ENCODE assay signal across 2 cellular contexts in the genomic region with DNA sequence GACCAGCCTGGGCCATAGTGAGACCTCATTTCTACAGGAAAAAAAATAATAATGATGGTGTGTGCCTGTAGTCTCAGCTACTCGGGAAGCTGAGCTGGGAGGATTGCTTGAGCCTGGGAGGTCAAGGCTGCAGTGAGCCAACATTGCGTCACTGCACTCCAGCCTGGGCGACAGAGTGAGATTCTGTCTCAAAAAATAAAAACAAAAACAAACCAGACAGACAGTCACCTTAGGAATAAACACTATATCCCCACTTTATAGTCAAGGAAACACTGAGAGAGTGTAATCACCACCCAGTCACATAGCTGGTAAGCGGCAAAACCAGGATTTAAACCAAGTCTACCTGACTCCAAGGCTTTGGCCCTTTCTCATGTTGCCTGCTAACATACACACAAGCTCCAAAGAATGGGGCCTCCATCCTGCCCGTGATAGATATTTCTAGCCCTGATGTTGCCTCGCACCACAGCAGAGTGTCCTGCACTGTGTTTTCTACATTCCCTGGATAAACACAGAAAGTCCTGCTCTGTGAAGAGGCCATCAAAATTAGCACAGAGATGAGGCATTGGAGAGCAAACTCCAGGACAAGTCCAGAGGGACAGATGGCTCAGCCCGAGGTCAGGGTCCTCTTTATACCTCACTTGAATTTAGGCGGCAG.
TF ChIP-seq lines count a peak whose summit lies in the region.

No MANE protein-coding gene starts in this region.

TF ChIP-seq in K562, 482 proteins besides CTCF, POLR2A, EP300 and RAD21:
- no peak for TF ChIP-seq DIDO1 (tag; IDR thresholded peaks at IDR 0.05; ENCODE audit: low read depth)
- peak; percentile 28; the same call in 1 of the 2 replicates for TF ChIP-seq CEBPB (tag; IDR thresholded peaks at IDR 0.05)

TF ChIP-seq in HepG2, 621 proteins besides CTCF, POLR2A, EP300 and RAD21 (continues in another document):
- TF ChIP-seq SPEN (CRISPR knock-in tag; IDR thresholded peaks at IDR 0.05; ENCODE audit: low read depth) (peak; percentile 39; the same call in 1 of the 2 replicates), SOX6 (IDR thresholded peaks at IDR 0.05) (no peak), SOX6 (CRISPR knock-in tag; IDR thresholded peaks at IDR 0.05) (peak; percentile 29; the same call in 1 of the 2 replicates), FOXA3 (CRISPR knock-in tag; IDR thresholded peaks at IDR 0.05) (peak; percentile 64; the same call in 1 of the 2 replicates), MXD3 (CRISPR knock-in tag; IDR thresholded peaks at IDR 0.05) (no peak), CBX5 (CRISPR knock-in tag; IDR thresholded peaks at IDR 0.05; ENCODE audit: borderline replicate concordance) (no peak), AHDC1 (CRISPR knock-in tag; IDR thresholded peaks at IDR 0.05; ENCODE audit: borderline replicate concordance) (peak; percentile 57; the same call in 1 of the 2 replicates), CENPT (CRISPR knock-in tag; IDR thresholded peaks at IDR 0.05; ENCODE audit: low read depth) (no peak), ZNF317 (CRISPR knock-in tag; IDR thresholded peaks at IDR 0.05) (no peak), ZNF543 (CRISPR knock-in tag; IDR thresholded peaks at IDR 0.05) (no peak), ZNF850 (CRISPR knock-in tag; conservative IDR thresholded peaks at IDR 0.05) (no peak), ZNF292 (CRISPR knock-in tag; IDR thresholded peaks at IDR 0.05; ENCODE audit: borderline replicate concordance, low read depth) (peak; percentile 65; the same call in 1 of the 2 replicates), ZFP1 (CRISPR knock-in tag; IDR thresholded peaks at IDR 0.05) (no peak), ZNF484 (CRISPR knock-in tag; IDR thresholded peaks at IDR 0.05; ENCODE audit: borderline replicate concordance, low read depth) (no peak), CHD4 (IDR thresholded peaks at IDR 0.05; ENCODE audit: borderline replicate concordance, low read length) (no peak), ZNF296 (CRISPR knock-in tag; conservative IDR thresholded peaks at IDR 0.05) (no peak), MEF2D (CRISPR knock-in tag; IDR thresholded peaks at IDR 0.05) (no peak), DRAP1 (CRISPR knock-in tag; IDR thresholded peaks at IDR 0.05) (no peak; the same call in 1 of the 2 replicates), ZNF253 (CRISPR knock-in tag; IDR thresholded peaks at IDR 0.05; ENCODE audit: borderline replicate concordance) (0 out of 2 replicates have a peak, but pooled peaks have one; percentile 23), TCF7L2 (IDR thresholded peaks at IDR 0.05; ENCODE audit: low read depth, low read length) (no peak), NR2F6 (IDR thresholded peaks at IDR 0.05) (peak; percentile 91), NR2F6 (CRISPR knock-in tag; IDR thresholded peaks at IDR 0.05) (peak; percentile 96), ZMYM3 (CRISPR knock-in tag; IDR thresholded peaks at IDR 0.05) (peak; percentile 18; the same call in 1 of the 2 replicates), SMAD3 (CRISPR knock-in tag; IDR thresholded peaks at IDR 0.05) (peak; percentile 33; the same call in 1 of the 2 replicates), ATF7 (IDR thresholded peaks at IDR 0.05) (peak; percentile 58; the same call in 1 of the 2 replicates), ATF7 (CRISPR knock-in tag; IDR thresholded peaks at IDR 0.05) (no peak), TBX2 (CRISPR knock-in tag; IDR thresholded peaks at IDR 0.05; ENCODE audit: borderline replicate concordance) (peak; percentile 50; the same call in 1 of the 2 replicates), HOXA7 (CRISPR knock-in tag; IDR thresholded peaks at IDR 0.05) (no peak), SAP130 (CRISPR knock-in tag; IDR thresholded peaks at IDR 0.05; ENCODE audit: low read depth) (peak; percentile 27; the same call in 1 of the 2 replicates), ZNF431 (CRISPR knock-in tag; IDR thresholded peaks at IDR 0.05; ENCODE audit: borderline replicate concordance, low read depth) (0 out of 2 replicates have a peak, but pooled peaks have one; percentile 16), RARA (CRISPR knock-in tag; IDR thresholded peaks at IDR 0.05) (peak; percentile 92)
- TF ChIP-seq, protein P1, sequence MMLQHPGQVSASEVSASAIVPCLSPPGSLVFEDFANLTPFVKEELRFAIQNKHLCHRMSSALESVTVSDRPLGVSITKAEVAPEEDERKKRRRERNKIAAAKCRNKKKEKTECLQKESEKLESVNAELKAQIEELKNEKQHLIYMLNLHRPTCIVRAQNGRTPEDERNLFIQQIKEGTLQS (CRISPR knock-in tag; IDR thresholded peaks at IDR 0.05) = peak; percentile 76
- TF ChIP-seq, protein P2, sequence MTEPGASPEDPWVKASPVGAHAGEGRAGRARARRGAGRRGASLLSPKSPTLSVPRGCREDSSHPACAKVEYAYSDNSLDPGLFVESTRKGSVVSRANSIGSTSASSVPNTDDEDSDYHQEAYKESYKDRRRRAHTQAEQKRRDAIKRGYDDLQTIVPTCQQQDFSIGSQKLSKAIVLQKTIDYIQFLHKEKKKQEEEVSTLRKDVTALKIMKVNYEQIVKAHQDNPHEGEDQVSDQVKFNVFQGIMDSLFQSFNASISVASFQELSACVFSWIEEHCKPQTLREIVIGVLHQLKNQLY (CRISPR knock-in tag; IDR thresholded peaks at IDR 0.05) = no peak
- TF ChIP-seq, protein P3, sequence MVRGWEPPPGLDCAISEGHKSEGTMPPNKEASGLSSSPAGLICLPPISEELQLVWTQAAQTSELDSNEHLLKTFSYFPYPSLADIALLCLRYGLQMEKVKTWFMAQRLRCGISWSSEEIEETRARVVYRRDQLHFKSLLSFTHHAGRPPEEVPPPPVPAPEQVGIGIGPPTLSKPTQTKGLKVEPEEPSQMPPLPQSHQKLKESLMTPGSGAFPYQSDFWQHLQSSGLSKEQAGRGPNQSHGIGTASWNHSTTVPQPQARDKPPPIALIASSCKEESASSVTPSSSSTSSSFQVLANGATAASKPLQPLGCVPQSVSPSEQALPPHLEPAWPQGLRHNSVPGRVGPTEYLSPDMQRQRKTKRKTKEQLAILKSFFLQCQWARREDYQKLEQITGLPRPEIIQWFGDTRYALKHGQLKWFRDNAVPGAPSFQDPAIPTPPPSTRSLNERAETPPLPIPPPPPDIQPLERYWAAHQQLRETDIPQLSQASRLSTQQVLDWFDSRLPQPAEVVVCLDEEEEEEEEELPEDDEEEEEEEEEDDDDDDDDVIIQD (CRISPR knock-in tag; IDR thresholded peaks at IDR 0.05; ENCODE audit: low read depth) = 0 out of 2 replicates have a peak, but pooled peaks have one; percentile 12
- TF ChIP-seq, protein P4, sequence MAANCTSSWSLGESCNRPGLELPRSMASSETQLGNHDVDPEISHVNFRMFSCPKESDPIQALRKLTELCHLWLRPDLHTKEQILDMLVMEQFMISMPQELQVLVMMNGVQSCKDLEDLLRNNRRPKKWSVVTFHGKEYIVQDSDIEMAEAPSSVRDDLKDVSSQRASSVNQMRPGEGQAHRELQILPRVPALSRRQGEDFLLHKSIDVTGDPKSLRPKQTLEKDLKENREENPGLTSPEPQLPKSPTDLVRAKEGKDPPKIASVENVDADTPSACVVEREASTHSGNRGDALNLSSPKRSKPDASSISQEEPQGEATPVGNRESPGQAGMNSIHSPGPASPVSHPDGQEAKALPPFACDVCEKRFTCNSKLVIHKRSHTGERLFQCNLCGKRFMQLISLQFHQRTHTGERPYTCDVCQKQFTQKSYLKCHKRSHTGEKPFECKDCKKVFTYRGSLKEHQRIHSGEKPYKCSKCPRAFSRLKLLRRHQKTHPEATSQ (CRISPR knock-in tag; IDR thresholded peaks at IDR 0.05; ENCODE audit: borderline replicate concordance) = no peak
- TF ChIP-seq, protein P5, sequence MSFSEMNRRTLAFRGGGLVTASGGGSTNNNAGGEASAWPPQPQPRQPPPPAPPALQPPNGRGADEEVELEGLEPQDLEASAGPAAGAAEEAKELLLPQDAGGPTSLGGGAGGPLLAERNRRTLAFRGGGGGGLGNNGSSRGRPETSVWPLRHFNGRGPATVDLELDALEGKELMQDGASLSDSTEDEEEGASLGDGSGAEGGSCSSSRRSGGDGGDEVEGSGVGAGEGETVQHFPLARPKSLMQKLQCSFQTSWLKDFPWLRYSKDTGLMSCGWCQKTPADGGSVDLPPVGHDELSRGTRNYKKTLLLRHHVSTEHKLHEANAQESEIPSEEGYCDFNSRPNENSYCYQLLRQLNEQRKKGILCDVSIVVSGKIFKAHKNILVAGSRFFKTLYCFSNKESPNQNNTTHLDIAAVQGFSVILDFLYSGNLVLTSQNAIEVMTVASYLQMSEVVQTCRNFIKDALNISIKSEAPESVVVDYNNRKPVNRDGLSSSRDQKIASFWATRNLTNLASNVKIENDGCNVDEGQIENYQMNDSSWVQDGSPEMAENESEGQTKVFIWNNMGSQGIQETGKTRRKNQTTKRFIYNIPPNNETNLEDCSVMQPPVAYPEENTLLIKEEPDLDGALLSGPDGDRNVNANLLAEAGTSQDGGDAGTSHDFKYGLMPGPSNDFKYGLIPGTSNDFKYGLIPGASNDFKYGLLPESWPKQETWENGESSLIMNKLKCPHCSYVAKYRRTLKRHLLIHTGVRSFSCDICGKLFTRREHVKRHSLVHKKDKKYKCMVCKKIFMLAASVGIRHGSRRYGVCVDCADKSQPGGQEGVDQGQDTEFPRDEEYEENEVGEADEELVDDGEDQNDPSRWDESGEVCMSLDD (CRISPR knock-in tag; IDR thresholded peaks at IDR 0.05; ENCODE audit: borderline replicate concordance) = no peak
- TF ChIP-seq, protein P6, sequence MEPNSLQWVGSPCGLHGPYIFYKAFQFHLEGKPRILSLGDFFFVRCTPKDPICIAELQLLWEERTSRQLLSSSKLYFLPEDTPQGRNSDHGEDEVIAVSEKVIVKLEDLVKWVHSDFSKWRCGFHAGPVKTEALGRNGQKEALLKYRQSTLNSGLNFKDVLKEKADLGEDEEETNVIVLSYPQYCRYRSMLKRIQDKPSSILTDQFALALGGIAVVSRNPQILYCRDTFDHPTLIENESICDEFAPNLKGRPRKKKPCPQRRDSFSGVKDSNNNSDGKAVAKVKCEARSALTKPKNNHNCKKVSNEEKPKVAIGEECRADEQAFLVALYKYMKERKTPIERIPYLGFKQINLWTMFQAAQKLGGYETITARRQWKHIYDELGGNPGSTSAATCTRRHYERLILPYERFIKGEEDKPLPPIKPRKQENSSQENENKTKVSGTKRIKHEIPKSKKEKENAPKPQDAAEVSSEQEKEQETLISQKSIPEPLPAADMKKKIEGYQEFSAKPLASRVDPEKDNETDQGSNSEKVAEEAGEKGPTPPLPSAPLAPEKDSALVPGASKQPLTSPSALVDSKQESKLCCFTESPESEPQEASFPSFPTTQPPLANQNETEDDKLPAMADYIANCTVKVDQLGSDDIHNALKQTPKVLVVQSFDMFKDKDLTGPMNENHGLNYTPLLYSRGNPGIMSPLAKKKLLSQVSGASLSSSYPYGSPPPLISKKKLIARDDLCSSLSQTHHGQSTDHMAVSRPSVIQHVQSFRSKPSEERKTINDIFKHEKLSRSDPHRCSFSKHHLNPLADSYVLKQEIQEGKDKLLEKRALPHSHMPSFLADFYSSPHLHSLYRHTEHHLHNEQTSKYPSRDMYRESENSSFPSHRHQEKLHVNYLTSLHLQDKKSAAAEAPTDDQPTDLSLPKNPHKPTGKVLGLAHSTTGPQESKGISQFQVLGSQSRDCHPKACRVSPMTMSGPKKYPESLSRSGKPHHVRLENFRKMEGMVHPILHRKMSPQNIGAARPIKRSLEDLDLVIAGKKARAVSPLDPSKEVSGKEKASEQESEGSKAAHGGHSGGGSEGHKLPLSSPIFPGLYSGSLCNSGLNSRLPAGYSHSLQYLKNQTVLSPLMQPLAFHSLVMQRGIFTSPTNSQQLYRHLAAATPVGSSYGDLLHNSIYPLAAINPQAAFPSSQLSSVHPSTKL (CRISPR knock-in tag; IDR thresholded peaks at IDR 0.05) = peak; percentile 87
